Comparison of ENCODE assay signal across 18 cellular contexts in genomic region chr4:54332577-54332976, GRCh38.
DNase-seq lines count a peak whose midpoint lies in the region; ATAC-seq, FAIRE-seq and TF ChIP-seq lines count a peak whose summit lies in the region.
"Had no signal": no experiment of that assay in that cellular context is flagged by ENCODE, and none has a peak within 500 bp of the region (broad histone marks: within the 10 kb centered on the region; RNA-seq: fewer than 3 reads in every experiment).

No MANE protein-coding gene starts in this region.

- WGBS in HepG2 (ENCODE audit: low lambda C conversion rate) = 3% methylated on average over 4 of the region's 4 CpGs
- 60% methylated on average over 4 of the region's 4 CpGs for WGBS in right lobe of liver (ENCODE audit: insufficient coverage, low coverage, low lambda C conversion rate, missing lambda C conversion rate)
- no CpG with 5 or more reads among the region's 4 CpGs for WGBS in neuronal stem cell (ENCODE audit: extremely low coverage in 2 of 2, insufficient read length in 2 of 2, insufficient replicate concordance in 1 of 2), 2 donors

- intact Hi-C loops in HepG2 (cut with micrococcal nuclease; ENCODE audit: unreplicated experiment) = no loop called here
- intact Hi-C loops in right lobe of liver (cut with DNase I) = no loop called here

- no peak overlapping the region for H3K4ac ChIP-seq in neuronal stem cell (ENCODE audit: low read length)

- no peak overlapping the region for H3K9ac ChIP-seq in HepG2 (ENCODE audit: insufficient read depth, low read depth, low read length)
- no peak overlapping the region for H3K9ac ChIP-seq in neuronal stem cell (ENCODE audit: low read depth, low read length, poor library complexity)

- no peaks in the 10 kb centered on the region for H3K9me3 Mint-ChIP-seq in endothelial cell (ENCODE audit: unreplicated experiment)

- H3K36me3 Mint-ChIP-seq in endothelial cell (ENCODE audit: low read depth, unreplicated experiment) = no peaks in the 10 kb centered on the region

- H4K91ac ChIP-seq in neuronal stem cell (ENCODE audit: low read depth, low read length, poor library complexity) = no peak overlapping the region

- TF ChIP-seq CTCF in HepG2 (CRISPR knock-in tag; IDR thresholded peaks at IDR 0.05) = no peak
- no peak for TF ChIP-seq CTCF in right lobe of liver (IDR thresholded peaks at IDR 0.05)
- TF ChIP-seq CTCF in endothelial cell (IDR thresholded peaks at IDR 0.05; ENCODE audit: unreplicated experiment) = no peak

- no peaks in the 10 kb centered on the region for H3K36me3 ChIP-seq in HepG2 (replicated peaks in 1 of 2; ENCODE audit: control insufficient read depth in 1 of 2, insufficient read depth in 2 of 2, low read length in 2 of 2)
- no peaks in the 10 kb centered on the region for H3K36me3 ChIP-seq in right lobe of liver
- no peaks in the 10 kb centered on the region for H3K36me3 ChIP-seq in neuronal stem cell (replicated peaks in 1 of 2; ENCODE audit: control insufficient read depth in 2 of 2, insufficient read depth in 2 of 2, low read length in 2 of 2)
- H3K36me3 ChIP-seq: HAP-1, MG63 had no signal

- H3K27ac ChIP-seq in HepG2 (ENCODE audit: extremely low read length, insufficient read depth, low read length) (no peak overlapping the region), right lobe of liver (no peak overlapping the region), neuronal stem cell (replicated peaks; ENCODE audit: low read length) (no peak overlapping the region)
- H3K27ac ChIP-seq: C4-2B had no signal

- no peak overlapping the region for H2BK12ac ChIP-seq in neuronal stem cell (ENCODE audit: low read length)

- no peaks in the 10 kb centered on the region for H3K79me1 ChIP-seq in neuronal stem cell (ENCODE audit: low read depth, low read length)

- no peak overlapping the region for H3K18ac ChIP-seq in neuronal stem cell (ENCODE audit: low read length)

- peaks cover 0 to 6% of the 10 kb centered on the region in 2 experiments; a peak in 2 of 5 replicates for H3K27me3 ChIP-seq in HepG2 (ENCODE audit: control insufficient read depth in 1 of 2, insufficient read depth in 2 of 2, low read length in 2 of 2)
- no peaks in the 10 kb centered on the region for H3K27me3 ChIP-seq in right lobe of liver
- peaks cover 0 to 2% (median 0%) of the 10 kb centered on the region in 3 experiments for H3K27me3 ChIP-seq in neuronal stem cell (ENCODE audit: control insufficient read depth in 3 of 3, insufficient read depth in 3 of 3, low read depth in 1 of 3, low read length in 3 of 3)

- H3K27me3 Mint-ChIP-seq in endothelial cell (ENCODE audit: unreplicated experiment) = no peaks in the 10 kb centered on the region

- H2AFZ ChIP-seq in HepG2 (ENCODE audit: low read length) (no peak overlapping the region), neuronal stem cell (ENCODE audit: low read length) (peak overlapping the region; percentile 59)

- H2BK120ac ChIP-seq in neuronal stem cell (ENCODE audit: low read depth, low read length) = no peak overlapping the region

- no peak overlapping the region for H4K8ac ChIP-seq in neuronal stem cell (ENCODE audit: low read depth, low read length)

- TF ChIP-seq EP300 in HepG2 (IDR thresholded peaks at IDR 0.05; ENCODE audit: low read depth in 2 of 2, low read length in 2 of 2) (no peak), HepG2 (CRISPR knock-in tag; IDR thresholded peaks at IDR 0.05; ENCODE audit: borderline replicate concordance) (no peak)

- in situ Hi-C loops in HepG2 (cut with HindIII; ENCODE audit: extremely low pct_ligation_motif_present, low pct_unique_long_range_greater_than_20kb) = no loop called here

- H3K4me1 Mint-ChIP-seq in endothelial cell (ENCODE audit: unreplicated experiment) = peaks cover 29% of the 10 kb centered on the region

- no peaks in the 10 kb centered on the region for H4K20me1 ChIP-seq in HepG2 (ENCODE audit: insufficient read depth, low read length)

- peak overlapping the region; percentile 42 for H3K27ac Mint-ChIP-seq in endothelial cell (ENCODE audit: unreplicated experiment)

- POLR2A ChIA-PET in HepG2 (lab: Yijun Ruan, JAX) = no interaction called here

- no peak overlapping the region for H3K14ac ChIP-seq in neuronal stem cell (ENCODE audit: low read length)

- TF ChIP-seq RAD21 in HepG2 (CRISPR knock-in tag; IDR thresholded peaks at IDR 0.05) = no peak

- H3K4me2 ChIP-seq in HepG2 (ENCODE audit: low read depth, low read length) = no peak overlapping the region
- H3K4me2 ChIP-seq in neuronal stem cell (ENCODE audit: insufficient read depth, low read length, poor library complexity, severe bottlenecking) = no peak overlapping the region

- H2BK5ac ChIP-seq in neuronal stem cell (ENCODE audit: low read length) = no peak overlapping the region

- no TSS peak for BruUV-seq in HepG2 (replicated peaks; lab: Mats Ljungman, UMichigan)

- no peak overlapping the region for H3K23ac ChIP-seq in neuronal stem cell (ENCODE audit: low read depth, low read length, poor library complexity)

- DNase-seq in HepG2 (ENCODE audit: low spot score) (no peak), right lobe of liver (no peak), endothelial cell (ENCODE audit: low spot score) (no peak), neuronal stem cell (ENCODE audit: low spot score) (no peak), iPS-NIHi11 (ENCODE audit: low spot score) (no peak)
- no peak for DNase-seq in stimulated activated naive CD8-positive, alpha-beta T cell treated with anti-CD3 and anti-CD28 coated beads, Interleukin-15, Interleukin-2, amounts not matched to agents 100 U/mL and 50 U/mL, for 24 hours
- DNase-seq: COR-L47, Karpas-422, MG63, NCI-H1092 treated with DMSO at 0.1 percent for 48 hours, NCI-H1694 treated with DMSO at 0.1 percent for 48 hours, NCI-H2171, NCI-H510A had no signal

- H3K4me3 Mint-ChIP-seq in endothelial cell (ENCODE audit: unreplicated experiment) = no peak overlapping the region

- FAIRE-seq in HepG2 (lab: Jason Lieb, UNC) = no peak

- H3K4me3 ChIP-seq in HepG2 (replicated peaks in 1 of 3; ENCODE audit: insufficient read depth in 1 of 3, low read depth in 2 of 3, low read length in 3 of 3) = no peak overlapping the region
- no peak overlapping the region for H3K4me3 ChIP-seq in right lobe of liver
- H3K4me3 ChIP-seq in neuronal stem cell (ENCODE audit: low read length in 2 of 2) = no peak overlapping the region
- H3K4me3 ChIP-seq: HAP-1, MG63, SK-N-MC had no signal

- H3K79me2 ChIP-seq in HepG2 (ENCODE audit: insufficient read depth, low read length) = no peaks in the 10 kb centered on the region

- no peak for ATAC-seq in HepG2
- no peak for ATAC-seq in right lobe of liver
- ATAC-seq in stimulated activated naive CD8-positive, alpha-beta T cell treated with anti-CD3 and anti-CD28 coated beads, Interleukin-15, Interleukin-2, amounts not matched to agents 100 U/mL and 50 U/mL, for 24 hours = no peak
- ATAC-seq in HG03097 (IDR thresholded peaks at IDR 0.05; ENCODE audit: low FRiP score, unreplicated experiment) = no peak
- ATAC-seq: Panc1 had no signal

- H3K4me1 ChIP-seq in HepG2 (ENCODE audit: insufficient read depth, low read length) (no peaks in the 10 kb centered on the region), right lobe of liver (no peaks in the 10 kb centered on the region), neuronal stem cell (ENCODE audit: control insufficient read depth in 2 of 2, insufficient read depth in 1 of 2, low read depth in 1 of 2, low read length in 2 of 2) (peaks cover 7 to 21% of the 10 kb centered on the region in 2 donors)
- H3K4me1 ChIP-seq: HAP-1 had no signal

- H3K9me3 ChIP-seq in HepG2 (ENCODE audit: low read length) (no peaks in the 10 kb centered on the region), right lobe of liver (no peaks in the 10 kb centered on the region), neuronal stem cell (replicated peaks in 1 of 2; ENCODE audit: control insufficient read depth in 2 of 2, insufficient read depth in 1 of 2, low read depth in 1 of 2, low read length in 2 of 2) (no peaks in the 10 kb centered on the region)
- H3K9me3 ChIP-seq: HAP-1, MG63 had no signal

- CTCF ChIA-PET in HepG2 (lab: Yijun Ruan, JAX; ENCODE audit: low intra/inter-chr PET ratio, low total read pairs) = no interaction called here

- no peak for TF ChIP-seq POLR2A in HepG2 (IDR thresholded peaks at IDR 0.05; ENCODE audit: insufficient read depth in 1 of 2, low read depth in 2 of 2, low read length in 2 of 2)
- TF ChIP-seq POLR2A in right lobe of liver (IDR thresholded peaks at IDR 0.05) = no peak

- no peak overlapping the region for H2AK5ac ChIP-seq in neuronal stem cell (ENCODE audit: low read depth, low read length)

- no peak overlapping the region for H2BK15ac ChIP-seq in neuronal stem cell (ENCODE audit: low read length)

TF ChIP-seq in HepG2, 621 proteins besides CTCF, POLR2A, EP300 and RAD21:
- TF ChIP-seq SRSF1 (optimal IDR thresholded peaks at IDR 0.05; ENCODE audit: low read depth, low read length) = no peak
- no peak for TF ChIP-seq THAP7 (CRISPR knock-in tag; IDR thresholded peaks at IDR 0.05)
- TF ChIP-seq RFX1 (IDR thresholded peaks at IDR 0.05) = peak; percentile 34; the same call in 1 of the 2 replicates
- no peak for TF ChIP-seq FUBP1 (CRISPR knock-in tag; IDR thresholded peaks at IDR 0.05; ENCODE audit: borderline replicate concordance)
